ENCODE assay signal across 8 cellular contexts in genomic region chr1:154334647-154335350, GRCh38. TPM values are rescaled to one million over a fixed set of nuclear protein-coding genes. Genes with fewer than 3 reads are reported as not detected.
A peak's percentile ranks its signal among the peaks of the same experiment; 100 is the strongest.
DNase-seq lines count a peak whose midpoint lies in the region; ATAC-seq and TF ChIP-seq lines count a peak whose summit lies in the region.

No MANE protein-coding gene starts in this region.

- no peaks in the 10 kb centered on the region for H3K9me3 ChIP-seq in OCI-LY3 (ENCODE audit: insufficient read depth, low read length)

- H3K27me3 Mint-ChIP-seq in naive B cell = no peaks in the 10 kb centered on the region

- peak overlapping the region in 4 of 6 donors; percentile 17 to 80 (median 53) for H3K27ac Mint-ChIP-seq in naive B cell
- peak overlapping the region; percentile 94 for H3K27ac Mint-ChIP-seq in stimulated activated effector memory CD8-positive, alpha-beta T cell treated with anti-CD3 and anti-CD28 coated beads, Interleukin-12 subunit alpha, Interleukin-12 subunit beta, amount 100 ng/mL, for 72 hours

- peaks cover 18 to 30% (median 18%) of the 10 kb centered on the region in 3 donors for H3K4me1 Mint-ChIP-seq in naive B cell
- peaks cover 56% of the 10 kb centered on the region for H3K4me1 Mint-ChIP-seq in stimulated activated effector memory CD8-positive, alpha-beta T cell treated with anti-CD3 and anti-CD28 coated beads, Interleukin-12 subunit alpha, Interleukin-12 subunit beta, amount 100 ng/mL, for 72 hours

- H3K4me3 ChIP-seq in OCI-LY3 (ENCODE audit: low read length) (no peak overlapping the region), epithelial cell of esophagus (ENCODE audit: low read length) (no peak overlapping the region)

- H3K4me3 Mint-ChIP-seq in naive B cell = peak overlapping the region in 2 of 8 donors; percentile 17 to 53
- H3K4me3 Mint-ChIP-seq in stimulated activated effector memory CD8-positive, alpha-beta T cell treated with anti-CD3 and anti-CD28 coated beads, Interleukin-12 subunit alpha, Interleukin-12 subunit beta, amount 100 ng/mL, for 72 hours = peak overlapping the region; percentile 36

- H3K36me3 Mint-ChIP-seq in naive B cell = peaks cover 6 to 17% of the 10 kb centered on the region in 2 donors
- H3K36me3 Mint-ChIP-seq in stimulated activated effector memory CD8-positive, alpha-beta T cell treated with anti-CD3 and anti-CD28 coated beads, Interleukin-12 subunit alpha, Interleukin-12 subunit beta, amount 100 ng/mL, for 72 hours = peaks cover 99% of the 10 kb centered on the region

- peaks cover 5% of the 10 kb centered on the region; the same call in 1 of the 2 replicates for H4K20me1 ChIP-seq in OCI-LY3 (ENCODE audit: insufficient read depth, low read length)

- H2AFZ ChIP-seq in OCI-LY3 (ENCODE audit: low read depth, low read length) = no peak overlapping the region

- H3K9ac ChIP-seq in OCI-LY3 (ENCODE audit: low read length) = no peak overlapping the region

- DNase-seq in EH (ENCODE audit: low read depth) (peak; percentile 88), HUDEP-2 (lab: John Stamatoyannopoulos, UW; ENCODE audit: unreplicated experiment in 76 of 76) (peak in 73 of 76 experiments; percentile 21 to 86 (median 67)), activated T-cell treated with anti-CD3 and anti-CD28 coated beads for 24 hours (ENCODE audit: low read depth) (peak; percentile 87), epithelial cell of esophagus (ENCODE audit: low read depth) (peak; percentile 84), naive B cell (peak; percentile 78)
- DNase-seq in stimulated activated effector memory CD8-positive, alpha-beta T cell treated with anti-CD3 and anti-CD28 coated beads, Interleukin-12 subunit alpha, Interleukin-12 subunit beta, amount 100 ng/mL, for 72 hours (ENCODE audit: low spot score in 2 of 2) = peak; percentile 81 to 91

- no peak overlapping the region for H3K27ac ChIP-seq in OCI-LY3 (ENCODE audit: low read length)

- H3K4me2 ChIP-seq in OCI-LY3 (ENCODE audit: low read length) = no peak overlapping the region

- peak; percentile 98 for ATAC-seq in naive B cell (ENCODE audit: low read depth in 2 of 2)
- peak; percentile 98 for ATAC-seq in stimulated activated effector memory CD8-positive, alpha-beta T cell treated with anti-CD3 and anti-CD28 coated beads, Interleukin-12 subunit alpha, Interleukin-12 subunit beta, amount 100 ng/mL, for 72 hours
- ATAC-seq in HG03469 (IDR thresholded peaks at IDR 0.05; ENCODE audit: unreplicated experiment) = no peak

- no peaks in the 10 kb centered on the region for H3K79me2 ChIP-seq in OCI-LY3 (ENCODE audit: low read length)

- H3K9me3 Mint-ChIP-seq in naive B cell = no peaks in the 10 kb centered on the region
- H3K9me3 Mint-ChIP-seq in stimulated activated effector memory CD8-positive, alpha-beta T cell treated with anti-CD3 and anti-CD28 coated beads, Interleukin-12 subunit alpha, Interleukin-12 subunit beta, amount 100 ng/mL, for 72 hours = no peaks in the 10 kb centered on the region

- H3K4me1 ChIP-seq in OCI-LY3 (ENCODE audit: low read length) = peaks cover 2% of the 10 kb centered on the region; the same call in 1 of the 2 replicates

- H3K27me3 ChIP-seq in OCI-LY3 (ENCODE audit: low read depth, low read length) = no peaks in the 10 kb centered on the region

- peaks cover 48% of the 10 kb centered on the region for H3K36me3 ChIP-seq in OCI-LY3 (replicated peaks; ENCODE audit: low read depth, low read length)

- TF ChIP-seq CTCF in OCI-LY3 (IDR thresholded peaks at IDR 0.05; ENCODE audit: low read depth, low read length) = peak; percentile 95
- TF ChIP-seq CTCF in epithelial cell of esophagus (IDR thresholded peaks at IDR 0.05; ENCODE audit: insufficient read depth, low read depth, low read length, missing control alignments) = peak; percentile 84

RNA-seq across cellular contexts. Expression of gene ATP8B2, which starts 9.5 kb away (rescaled TPM):
- 10 to 100 TPM in 1 of 6 donors, 1 to 10 TPM in 5; 5.0 to 11.7 (median 7.7) TPM for polyA plus RNA-seq in naive B cell (ENCODE audit: low read depth in 6 of 6)

RNA-seq across cellular contexts. Expression of gene AQP10, which starts 13.9 kb away (rescaled TPM):
- under 1 TPM in 2 of 6 donors, not detected in 4; 0.13 to 0.56 TPM for polyA plus RNA-seq in naive B cell (ENCODE audit: low read depth in 6 of 6)
